10 cellular contexts compared by ENCODE assay signal in the genomic region with DNA sequence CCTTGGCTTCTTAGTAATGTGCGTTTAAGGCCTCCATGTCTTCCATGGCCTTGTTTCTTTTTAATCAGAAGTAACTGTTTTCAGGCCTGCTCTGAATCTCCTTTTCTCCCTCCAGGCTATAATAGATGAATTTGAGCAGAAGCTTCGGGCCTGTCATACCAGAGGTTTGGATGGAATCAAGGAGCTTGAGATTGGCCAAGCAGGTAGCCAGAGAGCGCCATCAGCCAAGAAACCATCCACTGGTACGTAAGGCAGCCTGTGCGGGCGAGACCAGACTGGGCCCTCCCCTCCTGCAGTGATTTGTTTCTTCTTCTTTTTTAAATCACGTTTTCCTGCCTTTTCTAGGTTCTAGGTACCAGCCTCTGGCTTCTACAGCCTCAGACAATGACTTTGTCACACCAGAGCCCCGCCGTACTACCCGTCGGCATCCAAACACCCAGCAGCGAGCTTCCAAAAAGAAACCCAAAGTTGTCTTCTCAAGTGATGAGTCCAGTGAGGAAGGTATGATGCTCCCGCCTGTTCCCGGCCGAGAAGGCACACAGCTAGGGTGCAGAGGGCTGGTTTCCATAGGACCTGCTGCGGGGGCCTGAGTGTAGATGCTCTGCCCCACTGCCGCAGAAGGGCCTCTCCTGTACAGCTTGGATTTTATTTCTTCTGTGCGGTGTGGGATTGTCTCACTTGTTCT. TPM values are rescaled to one million over a fixed set of nuclear protein-coding genes. Genes with fewer than 3 reads are reported as not detected.
DNase-seq lines count a peak whose midpoint lies in the region; ATAC-seq and TF ChIP-seq lines count a peak whose summit lies in the region.
"Had no signal": no experiment of that assay in that cellular context is flagged by ENCODE, and none has a peak within 500 bp of the region (broad histone marks: within the 10 kb centered on the region; RNA-seq: fewer than 3 reads in every experiment).

No MANE protein-coding gene starts in this region.

- no peaks in the 10 kb centered on the region for H3K9me3 Mint-ChIP-seq in stimulated activated naive CD8-positive, alpha-beta T cell treated with anti-CD3 and anti-CD28 coated beads, Interleukin-15, Interleukin-2, amounts not matched to agents 100 ng/mL and 50 ng/mL, for 24 hours
- H3K9me3 Mint-ChIP-seq in activated CD4-positive, alpha-beta memory T cell treated with anti-CD3 and anti-CD28 coated beads, Interleukin-2, amount 10 ng/mL, durations not matched to agents 7 days and 5 days, result no peaks in the 10 kb centered on the region

- CTCF ChIA-PET in activated CD4-positive, alpha-beta memory T cell treated with anti-CD3 and anti-CD28 coated beads, Interleukin-2, amount 10 ng/mL, durations not matched to agents 7 days and 5 days (lab: Charles Lee), result interaction anchor here (1.5 to 2.7 kb wide), 2 partner anchors 16 to 23 kb away, joined by 3 to 8 read pairs; no protein-coding TSS in a partner anchor

- no peak for DNase-seq in stimulated activated naive CD8-positive, alpha-beta T cell treated with anti-CD3 and anti-CD28 coated beads, Interleukin-15, Interleukin-2, amounts not matched to agents 100 U/mL and 50 U/mL, for 24 hours
- DNase-seq in activated CD4-positive, alpha-beta memory T cell treated with anti-CD3 and anti-CD28 coated beads, Interleukin-2, amount 10 ng/mL, durations not matched to agents 7 days and 5 days, result no peak
- DNase-seq in hepatocyte (ENCODE audit: low spot score) (no peak), NAMALWA (ENCODE audit: low spot score) (no peak), DMS79 (lab: John Stamatoyannopoulos, UW) (no peak), AG20443 (ENCODE audit: low spot score) (no peak)
- DNase-seq in activated CD4-positive, CD25-positive, alpha-beta regulatory T cell (lab: John Stamatoyannopoulos, UW), result no peak

- peaks cover 13% of the 10 kb centered on the region for H4K20me1 ChIP-seq in hepatocyte (ENCODE audit: insufficient read depth, poor library complexity, severe bottlenecking)

- no peak overlapping the region for H3K4me3 Mint-ChIP-seq in stimulated activated naive CD8-positive, alpha-beta T cell treated with anti-CD3 and anti-CD28 coated beads, Interleukin-15, Interleukin-2, amounts not matched to agents 100 ng/mL and 50 ng/mL, for 24 hours
- H3K4me3 Mint-ChIP-seq in activated CD4-positive, alpha-beta memory T cell treated with anti-CD3 and anti-CD28 coated beads, Interleukin-2, amount 10 ng/mL, durations not matched to agents 7 days and 5 days, result no peak overlapping the region

- no peak for TF ChIP-seq CTCF in hepatocyte (IDR thresholded peaks at IDR 0.05; ENCODE audit: poor library complexity)

- H3K36me3 Mint-ChIP-seq in stimulated activated naive CD8-positive, alpha-beta T cell treated with anti-CD3 and anti-CD28 coated beads, Interleukin-15, Interleukin-2, amounts not matched to agents 100 ng/mL and 50 ng/mL, for 24 hours (ENCODE audit: low read depth), result peaks cover 82% of the 10 kb centered on the region
- H3K36me3 Mint-ChIP-seq in activated CD4-positive, alpha-beta memory T cell treated with anti-CD3 and anti-CD28 coated beads, Interleukin-2, amount 10 ng/mL, durations not matched to agents 7 days and 5 days (ENCODE audit: low read depth), result peaks cover 90% of the 10 kb centered on the region

- peak overlapping the region; percentile 92 for H3K27ac ChIP-seq in hepatocyte
- H3K27ac ChIP-seq: C4-2B had no signal

- peaks cover 24% of the 10 kb centered on the region for H3K79me2 ChIP-seq in hepatocyte

- no peaks in the 10 kb centered on the region for H3K9me2 ChIP-seq in hepatocyte (replicated peaks; ENCODE audit: insufficient read depth)

- peaks cover 21% of the 10 kb centered on the region for H3K4me1 ChIP-seq in hepatocyte (ENCODE audit: insufficient read depth)

- H3K4me2 ChIP-seq in hepatocyte, result no peak overlapping the region

- no peak overlapping the region for H3K4me3 ChIP-seq in hepatocyte

- no peaks in the 10 kb centered on the region for H3K27me3 Mint-ChIP-seq in stimulated activated naive CD8-positive, alpha-beta T cell treated with anti-CD3 and anti-CD28 coated beads, Interleukin-15, Interleukin-2, amounts not matched to agents 100 ng/mL and 50 ng/mL, for 24 hours
- H3K27me3 Mint-ChIP-seq in activated CD4-positive, alpha-beta memory T cell treated with anti-CD3 and anti-CD28 coated beads, Interleukin-2, amount 10 ng/mL, durations not matched to agents 7 days and 5 days, result no peaks in the 10 kb centered on the region
- H3K27me3 Mint-ChIP-seq: progenitor cell of endocrine pancreas had no signal

- H2AFZ ChIP-seq in hepatocyte, result no peak overlapping the region

- ATAC-seq in stimulated activated naive CD8-positive, alpha-beta T cell treated with anti-CD3 and anti-CD28 coated beads, Interleukin-15, Interleukin-2, amounts not matched to agents 100 U/mL and 50 U/mL, for 24 hours, result no peak

- H3K27me3 ChIP-seq in hepatocyte, result no peaks in the 10 kb centered on the region

- H3K9me3 ChIP-seq in hepatocyte (ENCODE audit: low read depth), result no peaks in the 10 kb centered on the region

- WGBS in hepatocyte (ENCODE audit: low lambda C conversion rate, missing lambda C conversion rate), result 97% methylated on average over 18 of the region's 18 CpGs

- no peaks in the 10 kb centered on the region for H3K36me3 ChIP-seq in hepatocyte (replicated peaks; ENCODE audit: insufficient read depth, low read depth)

- peaks cover 35% of the 10 kb centered on the region for H3K4me1 Mint-ChIP-seq in stimulated activated naive CD8-positive, alpha-beta T cell treated with anti-CD3 and anti-CD28 coated beads, Interleukin-15, Interleukin-2, amounts not matched to agents 100 ng/mL and 50 ng/mL, for 24 hours (ENCODE audit: low read depth)
- peaks cover 24% of the 10 kb centered on the region for H3K4me1 Mint-ChIP-seq in activated CD4-positive, alpha-beta memory T cell treated with anti-CD3 and anti-CD28 coated beads, Interleukin-2, amount 10 ng/mL, durations not matched to agents 7 days and 5 days

- peak overlapping the region; percentile 92 for H3K27ac Mint-ChIP-seq in stimulated activated naive CD8-positive, alpha-beta T cell treated with anti-CD3 and anti-CD28 coated beads, Interleukin-15, Interleukin-2, amounts not matched to agents 100 ng/mL and 50 ng/mL, for 24 hours
- H3K27ac Mint-ChIP-seq in activated CD4-positive, alpha-beta memory T cell treated with anti-CD3 and anti-CD28 coated beads, Interleukin-2, amount 10 ng/mL, durations not matched to agents 7 days and 5 days, result peak overlapping the region; percentile 13
- H3K27ac Mint-ChIP-seq: progenitor cell of endocrine pancreas had no signal

- POLR2A ChIA-PET in activated CD4-positive, alpha-beta memory T cell treated with anti-CD3 and anti-CD28 coated beads, Interleukin-2, amount 10 ng/mL, durations not matched to agents 7 days and 5 days (lab: Charles Lee), result interaction anchor here (2.0 to 2.2 kb wide), 2 partner anchors 31 to 38 kb away, joined by 9 to 24 read pairs; a partner anchor contains a TSS

RNA-seq across cellular contexts. Expression of a gene that starts 3.6 kb away (rescaled TPM):
- total RNA-seq in activated CD4-positive, alpha-beta memory T cell treated with anti-CD3 and anti-CD28 coated beads, Interleukin-2, amount 10 ng/mL, durations not matched to agents 7 days and 5 days, result 1,000 to 10,000 TPM; 5,691 to 5,753 TPM
- total RNA-seq in hepatocyte, result 1,719 and 1,827 TPM in 2 replicates
- polyA plus RNA-seq in hepatocyte, result 2,607 and 2,708 TPM in 2 replicates

RNA-seq across cellular contexts. Expression of a gene that starts 25.1 kb away (rescaled TPM):
- 10 to 100 TPM; 23.1 to 23.6 TPM for total RNA-seq in activated CD4-positive, alpha-beta memory T cell treated with anti-CD3 and anti-CD28 coated beads, Interleukin-2, amount 10 ng/mL, durations not matched to agents 7 days and 5 days
- total RNA-seq in hepatocyte, result 5.4 and 7.5 TPM in 2 replicates
- 11.2 and 15.2 TPM in 2 replicates for polyA plus RNA-seq in hepatocyte

RNA-seq across cellular contexts. Expression of a gene that starts 36.8 kb away (rescaled TPM):
- 100 to 1,000 TPM; 153 to 156 TPM for total RNA-seq in activated CD4-positive, alpha-beta memory T cell treated with anti-CD3 and anti-CD28 coated beads, Interleukin-2, amount 10 ng/mL, durations not matched to agents 7 days and 5 days
- 26.7 and 31.4 TPM in 2 replicates for total RNA-seq in hepatocyte
- polyA plus RNA-seq in hepatocyte, result 13.7 and 17.4 TPM in 2 replicates

RNA-seq across cellular contexts. Expression of a gene that starts 37.4 kb away (rescaled TPM):
- total RNA-seq in activated CD4-positive, alpha-beta memory T cell treated with anti-CD3 and anti-CD28 coated beads, Interleukin-2, amount 10 ng/mL, durations not matched to agents 7 days and 5 days, result 10 to 100 TPM; 46.5 to 50.9 TPM
- 36.1 and 40.3 TPM in 2 replicates for total RNA-seq in hepatocyte
- polyA plus RNA-seq in hepatocyte, result 37.8 and 38.1 TPM in 2 replicates

RNA-seq across cellular contexts. Expression of a gene that starts 37.7 kb away (rescaled TPM):
- total RNA-seq in activated CD4-positive, alpha-beta memory T cell treated with anti-CD3 and anti-CD28 coated beads, Interleukin-2, amount 10 ng/mL, durations not matched to agents 7 days and 5 days, result 100 to 1,000 TPM; 204 to 208 TPM
- 57.4 and 81.6 TPM in 2 replicates for total RNA-seq in hepatocyte
- polyA plus RNA-seq in hepatocyte, result 231 and 267 TPM in 2 replicates
